In genomic region chr1:231508497-231508896, GRCh38 we compare ENCODE assay signal across 17 cellular contexts. TPM values are rescaled to one million over a fixed set of nuclear protein-coding genes. Genes with fewer than 3 reads are reported as not detected.
DNase-seq lines count a peak whose midpoint lies in the region; ATAC-seq, FAIRE-seq and TF ChIP-seq lines count a peak whose summit lies in the region.
"Had no signal": no experiment of that assay in that cellular context is flagged by ENCODE, and none has a peak within 500 bp of the region (broad histone marks: within the 10 kb centered on the region; RNA-seq: fewer than 3 reads in every experiment).

No MANE protein-coding gene starts in this region.

- H3K4me3 ChIP-seq in ACC112 (ENCODE audit: low read depth, low read length): no peak overlapping the region
- H3K4me3 ChIP-seq in osteoblast (ENCODE audit: insufficient read depth, low read length): no peak overlapping the region
- H3K4me3 ChIP-seq: SK-N-MC, spleen had no signal

- H3K4me1 ChIP-seq in ACC112 (ENCODE audit: control insufficient read depth, insufficient read depth, low read length, unreplicated experiment) (peaks cover 13% of the 10 kb centered on the region), osteoblast (ENCODE audit: insufficient read depth, low read length) (peaks cover 5% of the 10 kb centered on the region)
- H3K4me1 ChIP-seq: spleen had no signal

- peak; percentile 42 for DNase-seq in OCI-M1 (lab: John Stamatoyannopoulos, UW)
- DNase-seq in fibroblast of peridontal ligament (ENCODE audit: extremely low read depth): peak; percentile 41
- DNase-seq in osteoblast (ENCODE audit: insufficient read length, low spot score, missing footprints): peak; percentile 15
- no peak for DNase-seq in GM20000 (ENCODE audit: low spot score)
- DNase-seq in KBM-7: no peak
- DNase-seq in frontal cortex (ENCODE audit: low spot score in 2 of 2): no peak
- DNase-seq: activated CD8-positive, alpha-beta T cell treated with anti-CD3 and anti-CD28 coated beads for 36 hours; KG1; NCI-H187; NCI-H446; spleen had no signal

- H3K9me3 ChIP-seq in osteoblast (ENCODE audit: low read depth, low read length): no peaks in the 10 kb centered on the region

- no peak overlapping the region for H3K4me2 ChIP-seq in osteoblast (ENCODE audit: insufficient read depth, low read length)

- no peak overlapping the region for H3K27ac ChIP-seq in ACC112 (ENCODE audit: low read depth, low read length)
- H3K27ac ChIP-seq in osteoblast (ENCODE audit: low read depth, low read length): no peak overlapping the region
- H3K27ac ChIP-seq: SK-N-MC, spleen had no signal

- FAIRE-seq in frontal cortex (lab: Jason Lieb, UNC): no peak
- FAIRE-seq: G401.6, urothelium cell line had no signal

- H3K36me3 ChIP-seq in ACC112 (ENCODE audit: insufficient read depth, low read length): no peaks in the 10 kb centered on the region
- H3K36me3 ChIP-seq in osteoblast (ENCODE audit: insufficient read depth, low read length): no peaks in the 10 kb centered on the region
- H3K36me3 ChIP-seq: spleen had no signal

- in situ Hi-C loops in KBM-7 (cut with MboI; ENCODE audit: low pct_unique_long_range_greater_than_20kb, low sequenced_read_pairs): no loop called here

- H4K20me1 ChIP-seq in osteoblast (ENCODE audit: insufficient read depth, low read length): no peaks in the 10 kb centered on the region

- TF ChIP-seq CTCF in osteoblast (IDR thresholded peaks at IDR 0.05; ENCODE audit: extremely low read depth, low read depth, low read length) (no peak), GM20000 (IDR thresholded peaks at IDR 0.05; ENCODE audit: extremely low read depth, missing control alignments) (no peak)

- no peaks in the 10 kb centered on the region for H3K27me3 ChIP-seq in ACC112 (ENCODE audit: insufficient read depth, low read length)
- no peaks in the 10 kb centered on the region for H3K27me3 ChIP-seq in osteoblast (ENCODE audit: insufficient read depth, low read length)
- H3K27me3 ChIP-seq: spleen had no signal

- no peak for ATAC-seq in GM19035 (IDR thresholded peaks at IDR 0.05; ENCODE audit: unreplicated experiment)
- ATAC-seq: activated CD8-positive, alpha-beta T cell treated with anti-CD3 and anti-CD28 coated beads for 36 hours; Panc1 had no signal

- H2AFZ ChIP-seq in ACC112 (ENCODE audit: low read length, unreplicated experiment) (peak overlapping the region; percentile 68), osteoblast (ENCODE audit: low read length) (peak overlapping the region; percentile 87)

- H3K79me2 ChIP-seq in ACC112 (ENCODE audit: control insufficient read depth, insufficient read depth, low read length, unreplicated experiment): no peaks in the 10 kb centered on the region
- H3K79me2 ChIP-seq in osteoblast (ENCODE audit: insufficient read depth, low read length): no peaks in the 10 kb centered on the region

RNA-seq across cellular contexts. Expression of gene TSNAX, which starts 20.0 kb away (rescaled TPM):
- total RNA-seq in osteoblast (44.5 TPM in 2 replicates), frontal cortex (60.7 TPM)

Comparison
In these comparisons a context has a peak if more than half of its experiments do, and no peak if none do; other contexts are left out.
1. DNase-seq: peak in OCI-M1 (single experiment), fibroblast of peridontal ligament (single experiment) and osteoblast (single experiment); none in GM20000 (single experiment), KBM-7 (single experiment) and frontal cortex (0 of 2).